10 cellular contexts compared by ENCODE assay signal in the genomic region with DNA sequence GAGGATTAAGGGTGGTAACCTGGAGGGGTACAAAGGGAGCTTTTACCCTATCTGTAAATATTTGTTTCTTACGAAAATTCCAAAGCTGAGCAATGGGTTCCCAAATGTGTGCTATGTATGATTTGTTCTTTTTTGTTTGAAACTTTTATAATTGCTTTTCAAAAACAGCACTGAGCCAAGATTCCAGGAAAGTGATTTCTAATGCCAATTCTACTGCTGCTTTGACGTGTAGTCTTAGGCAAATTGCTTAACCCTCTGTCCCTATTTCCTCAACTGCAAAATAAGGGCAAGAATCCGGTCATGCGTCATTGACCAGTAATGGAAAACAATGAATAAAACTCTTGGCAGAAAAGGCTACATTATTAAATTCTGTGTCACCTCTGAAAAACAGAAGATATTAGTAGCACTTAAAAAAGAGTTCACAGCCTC.
DNase-seq lines count a peak whose midpoint lies in the region; ATAC-seq and TF ChIP-seq lines count a peak whose summit lies in the region.
"Had no signal": no experiment of that assay in that cellular context is flagged by ENCODE, and none has a peak within 500 bp of the region (broad histone marks: within the 10 kb centered on the region; RNA-seq: fewer than 3 reads in every experiment).

No MANE protein-coding gene starts in this region.

- no peak overlapping the region for H3K27ac Mint-ChIP-seq in activated CD4-positive, alpha-beta T cell treated with anti-CD3 and anti-CD28 coated beads for 36 hours

- H3K4me3 Mint-ChIP-seq in activated CD4-positive, alpha-beta T cell treated with anti-CD3 and anti-CD28 coated beads for 36 hours: no peak overlapping the region

- intact Hi-C loops in gastrocnemius medialis (cut with DNase I; ENCODE audit: low total_unique reads): no loop called here
- intact Hi-C loops in activated CD4-positive, alpha-beta T cell treated with anti-CD3 and anti-CD28 coated beads for 36 hours (cut with DNase I, micrococcal nuclease): loop anchor here in 1 of 2 experiments (10.0 kb wide), 1 partner anchor 786 kb away; no protein-coding TSS in a partner anchor

- CTCF ChIA-PET in activated CD4-positive, alpha-beta T cell treated with anti-CD3 and anti-CD28 coated beads for 36 hours (lab: Charles Lee): no interaction called here

- H3K4me1 ChIP-seq in gastrocnemius medialis: no peaks in the 10 kb centered on the region
- H3K4me1 ChIP-seq: colonic mucosa had no signal

- DNase-seq in GM04503 (ENCODE audit: low read depth) (peak; percentile 98), glomerular visceral epithelial cell (ENCODE audit: extremely low spot score) (peak; percentile 84), gastrocnemius medialis (peak in 1 of 2 donors; percentile 12), HK-2 (ENCODE audit: unreplicated experiment) (no peak), NCI-H1417 treated with DMSO at 0.1 percent for 48 hours (lab: John Stamatoyannopoulos, UW) (no peak)
- no peak for DNase-seq in activated CD4-positive, alpha-beta T cell treated with anti-CD3 and anti-CD28 coated beads for 36 hours
- DNase-seq: activated CD4-positive, alpha-beta T cell treated with anti-CD3 and anti-CD28 coated beads, Interleukin-2, amount 50 U/mL, for 4 hours; colonic mucosa had no signal

- H3K27me3 Mint-ChIP-seq in activated CD4-positive, alpha-beta T cell treated with anti-CD3 and anti-CD28 coated beads for 36 hours: no peaks in the 10 kb centered on the region

- H3K4me3 ChIP-seq in gastrocnemius medialis: no peak overlapping the region
- H3K4me3 ChIP-seq: colonic mucosa had no signal

- no peaks in the 10 kb centered on the region for H3K27me3 ChIP-seq in gastrocnemius medialis
- H3K27me3 ChIP-seq: colonic mucosa had no signal

- no peak for TF ChIP-seq POLR2A in gastrocnemius medialis (IDR thresholded peaks at IDR 0.05)

- no peak for TF ChIP-seq CTCF in gastrocnemius medialis (IDR thresholded peaks at IDR 0.05 in 4 of 5, conservative IDR thresholded peaks at IDR 0.05 in 1 of 5)

- no peaks in the 10 kb centered on the region for H3K9me3 Mint-ChIP-seq in activated CD4-positive, alpha-beta T cell treated with anti-CD3 and anti-CD28 coated beads for 36 hours (ENCODE audit: low read depth)

- H3K27ac ChIP-seq in angular gyrus (ENCODE audit: low read depth, low read length) (peak overlapping the region; percentile 34), gastrocnemius medialis (peak overlapping the region; percentile 38 to 69 (median 47))
- H3K27ac ChIP-seq: colonic mucosa had no signal

- H3K9me3 ChIP-seq in gastrocnemius medialis: no peaks in the 10 kb centered on the region
- H3K9me3 ChIP-seq: colonic mucosa had no signal

- H3K36me3 Mint-ChIP-seq in activated CD4-positive, alpha-beta T cell treated with anti-CD3 and anti-CD28 coated beads for 36 hours (ENCODE audit: low read depth): peaks cover 32% of the 10 kb centered on the region

- in situ Hi-C loops in gastrocnemius medialis (cut with MboI; ENCODE audit: low sequenced_read_pairs in 4 of 4): no loop called here

- peaks cover 6% of the 10 kb centered on the region for H3K4me1 Mint-ChIP-seq in activated CD4-positive, alpha-beta T cell treated with anti-CD3 and anti-CD28 coated beads for 36 hours

- POLR2A ChIA-PET in activated CD4-positive, alpha-beta T cell treated with anti-CD3 and anti-CD28 coated beads for 36 hours (lab: Charles Lee): no interaction called here

- ATAC-seq in gastrocnemius medialis (peak; percentile 68), GM19023 (IDR thresholded peaks at IDR 0.05; ENCODE audit: unreplicated experiment) (no peak)
- no peak for ATAC-seq in activated CD4-positive, alpha-beta T cell treated with anti-CD3 and anti-CD28 coated beads for 36 hours

- H3K36me3 ChIP-seq in gastrocnemius medialis: no peaks in the 10 kb centered on the region
- H3K36me3 ChIP-seq: colonic mucosa had no signal

Comparison
In these comparisons a context has a peak if more than half of its experiments do, and no peak if none do; other contexts are left out.
1. DNase-seq: peak in GM04503 (single experiment) and glomerular visceral epithelial cell (single experiment); none in HK-2 (single experiment), activated CD4-positive, alpha-beta T cell treated with anti-CD3 and anti-CD28 coated beads for 36 hours (single experiment) and NCI-H1417 treated with DMSO at 0.1 percent for 48 hours (single experiment).
2. ATAC-seq: peak in gastrocnemius medialis (2 of 2); none in activated CD4-positive, alpha-beta T cell treated with anti-CD3 and anti-CD28 coated beads for 36 hours (single experiment) and GM19023 (single experiment).